Comparison of ENCODE assay signal across 1 cellular context in the genomic region with DNA sequence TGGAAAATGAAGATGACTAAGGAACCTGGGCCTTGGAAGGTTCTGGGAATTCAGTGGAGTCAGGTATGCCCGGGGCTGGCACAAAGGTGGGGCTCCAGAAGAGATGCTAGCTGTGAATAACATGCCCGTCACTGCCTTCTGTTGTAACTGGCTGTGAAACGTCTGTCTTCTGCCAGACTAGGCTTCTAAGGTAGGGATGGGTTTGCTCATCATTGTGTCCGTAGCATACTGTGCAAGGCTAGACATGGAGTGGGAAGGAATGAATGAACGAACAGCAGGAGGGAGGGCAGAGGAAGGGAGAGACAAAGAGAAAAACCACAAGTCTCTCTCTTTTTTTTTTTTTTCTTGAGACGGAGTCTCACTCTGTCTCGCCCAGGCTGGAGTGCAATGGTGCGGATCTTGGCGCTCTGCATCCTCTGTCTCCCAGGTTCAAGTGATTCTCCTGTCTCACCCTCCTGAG.
TF ChIP-seq lines count a peak whose summit lies in the region.

No MANE protein-coding gene starts in this region.

TF ChIP-seq in A549, 52 proteins besides CTCF, POLR2A, EP300 and RAD21 (continued from another document):
- no peak for TF ChIP-seq HEYL (CRISPR knock-in tag; IDR thresholded peaks at IDR 0.05)
- no peak for TF ChIP-seq RFX5 (IDR thresholded peaks at IDR 0.05)
- TF ChIP-seq ZFP36 (IDR thresholded peaks at IDR 0.05; ENCODE audit: borderline replicate concordance, partially characterized antibody), result no peak
- no peak for TF ChIP-seq SREBF2 (IDR thresholded peaks at IDR 0.05)
- TF ChIP-seq POLR2AphosphoS2 (conservative IDR thresholded peaks at IDR 0.05; ENCODE audit: low read length), result no peak
- no peak for TF ChIP-seq HDAC2 (IDR thresholded peaks at IDR 0.05)
- TF ChIP-seq JUNB (IDR thresholded peaks at IDR 0.05), result no peak
- TF ChIP-seq SMC3 (IDR thresholded peaks at IDR 0.05), result no peak
- TF ChIP-seq GATA3 (IDR thresholded peaks at IDR 0.05; ENCODE audit: borderline replicate concordance), result no peak
- no peak for TF ChIP-seq CEBPB (IDR thresholded peaks at IDR 0.05)
- TF ChIP-seq ESRRA (IDR thresholded peaks at IDR 0.05; ENCODE audit: borderline replicate concordance, low read length), result no peak
- no peak for TF ChIP-seq HMGXB4 (CRISPR knock-in tag; IDR thresholded peaks at IDR 0.05; ENCODE audit: borderline replicate concordance)
